Comparison of ENCODE assay signal across 24 cellular contexts in genomic region chrX:15475486-15475885, GRCh38. TPM values are rescaled to one million over a fixed set of nuclear protein-coding genes. Genes with fewer than 3 reads are reported as not detected.
DNase-seq lines count a peak whose midpoint lies in the region; FAIRE-seq and TF ChIP-seq lines count a peak whose summit lies in the region.
"Had no signal": no experiment of that assay in that cellular context is flagged by ENCODE, and none has a peak within 500 bp of the region (broad histone marks: within the 10 kb centered on the region; RNA-seq: fewer than 3 reads in every experiment).

No MANE protein-coding gene starts in this region.

- H3K9me1 ChIP-seq in endothelial cell of umbilical vein (replicated peaks; ENCODE audit: control insufficient read depth, extremely low read depth, insufficient read depth, low read length): no peaks in the 10 kb centered on the region

- H3K9me2 ChIP-seq in OCI-LY7 (ENCODE audit: insufficient read depth, low read length): no peaks in the 10 kb centered on the region

- BruUV-seq in endothelial cell of umbilical vein (replicated peaks; lab: Mats Ljungman, UMichigan) (TSS peak; percentile 96), OCI-LY7 (replicated peaks; lab: Mats Ljungman, UMichigan) (no TSS peak)

- H3K4me3 ChIP-seq in OCI-LY3 (ENCODE audit: low read length) (no peak overlapping the region), endothelial cell of umbilical vein (replicated peaks in 1 of 3; ENCODE audit: insufficient read depth in 1 of 3, low read depth in 1 of 3, low read length in 3 of 3) (no peak overlapping the region), OCI-LY7 (ENCODE audit: low read depth, low read length, poor library complexity, severe bottlenecking) (no peak overlapping the region)
- H3K4me3 ChIP-seq: prostate gland, SJCRH30 had no signal

- no peaks in the 10 kb centered on the region for H3K27me3 ChIP-seq in OCI-LY3 (ENCODE audit: low read depth, low read length)
- no peaks in the 10 kb centered on the region for H3K27me3 ChIP-seq in endothelial cell of umbilical vein (ENCODE audit: control insufficient read depth in 2 of 2, insufficient read depth in 2 of 2, low read length in 2 of 2)
- H3K27me3 ChIP-seq: SJCRH30 had no signal

- H3K4me2 ChIP-seq in OCI-LY3 (ENCODE audit: low read length) (0 out of 2 replicates have a peak overlapping the region, but pooled peaks have one; percentile 14), endothelial cell of umbilical vein (ENCODE audit: insufficient read depth, low read length) (peak overlapping the region; percentile 42), OCI-LY7 (ENCODE audit: low read length) (no peak overlapping the region)
- H3K4me2 ChIP-seq: KMS-11 had no signal

- TF ChIP-seq CTCF in OCI-LY3 (IDR thresholded peaks at IDR 0.05; ENCODE audit: low read depth, low read length) (no peak), endothelial cell of umbilical vein (IDR thresholded peaks at IDR 0.05; ENCODE audit: extremely low read depth in 1 of 2, insufficient read depth in 1 of 2, low read depth in 1 of 2, low read length in 2 of 2) (no peak), progenitor cell of endocrine pancreas (IDR thresholded peaks at IDR 0.05; ENCODE audit: unreplicated experiment) (no peak), OCI-LY7 (conservative IDR thresholded peaks at IDR 0.05; ENCODE audit: low read length) (no peak), chondrocyte (IDR thresholded peaks at IDR 0.05) (no peak)

- dilution Hi-C loops in endothelial cell of umbilical vein (cut with MboI; ENCODE audit: extremely low pct_ligation_motif_present, low sequenced_read_pairs): no loop called here

- H3K27ac Mint-ChIP-seq in progenitor cell of endocrine pancreas: peak overlapping the region; percentile 16
- no peak overlapping the region for H3K27ac Mint-ChIP-seq in chondrocyte (ENCODE audit: unreplicated experiment)
- H3K27ac Mint-ChIP-seq: mesothelial cell of epicardium, nephron progenitor cell, T-helper 17 cell had no signal

- H3K36me3 Mint-ChIP-seq in progenitor cell of endocrine pancreas (ENCODE audit: insufficient read depth): peaks cover 7% of the 10 kb centered on the region
- H3K36me3 Mint-ChIP-seq in chondrocyte (ENCODE audit: low read depth): peaks cover 10% of the 10 kb centered on the region

- H3K36me3 ChIP-seq in OCI-LY3 (replicated peaks; ENCODE audit: low read depth, low read length): no peaks in the 10 kb centered on the region
- peaks cover 0 to 5% of the 10 kb centered on the region in 2 experiments for H3K36me3 ChIP-seq in endothelial cell of umbilical vein (ENCODE audit: control insufficient read depth in 2 of 2, extremely low read depth in 1 of 2, insufficient read depth in 2 of 2, low read length in 2 of 2)
- no peaks in the 10 kb centered on the region for H3K36me3 ChIP-seq in OCI-LY7 (ENCODE audit: insufficient read depth, low read length)
- H3K36me3 ChIP-seq: prostate gland, SJCRH30 had no signal

- CTCF ChIA-PET in endothelial cell of umbilical vein (lab: Charles Lee) (no interaction called here), OCI-LY7 (lab: Charles Lee; ENCODE audit: unreplicated experiment) (no interaction called here)

- POLR2A ChIA-PET in endothelial cell of umbilical vein (lab: Charles Lee): no interaction called here
- POLR2A ChIA-PET in OCI-LY7 (lab: Charles Lee): interaction anchor here (0.5 to 0.8 kb wide), 2 partner anchors 96 to 314 kb away, joined by 3 to 4 read pairs; no protein-coding TSS in a partner anchor

- H3K9me3 Mint-ChIP-seq in progenitor cell of endocrine pancreas (ENCODE audit: low read depth) (peaks cover 5% of the 10 kb centered on the region), chondrocyte (ENCODE audit: low read depth) (no peaks in the 10 kb centered on the region)
- H3K9me3 Mint-ChIP-seq: central memory CD8-positive, alpha-beta T cell had no signal

- no peaks in the 10 kb centered on the region for H3K27me3 Mint-ChIP-seq in progenitor cell of endocrine pancreas
- H3K27me3 Mint-ChIP-seq in chondrocyte (ENCODE audit: low read depth): no peaks in the 10 kb centered on the region
- H3K27me3 Mint-ChIP-seq: T-helper 17 cell had no signal

- DNase-seq in GM18507 (ENCODE audit: extremely low spot score, insufficient read length, low read depth): no peak
- peak; percentile 41 for DNase-seq in endothelial cell of umbilical vein (ENCODE audit: low read depth, low spot score)
- DNase-seq in progenitor cell of endocrine pancreas (ENCODE audit: low spot score, unreplicated experiment): no peak
- no peak for DNase-seq in OCI-LY7 (ENCODE audit: low spot score)
- DNase-seq in activated CD4-positive, alpha-beta T cell treated with anti-CD3 and anti-CD28 coated beads for 48 hours: no peak
- no peak for DNase-seq in chondrocyte (ENCODE audit: low spot score)
- no peak for DNase-seq in NCI-H1436 (lab: John Stamatoyannopoulos, UW)
- DNase-seq: activated CD4-positive, alpha-beta T cell treated with anti-CD3 and anti-CD28 coated beads, Interleukin-2, amount 50 U/mL, for 48 hours; activated gamma-delta T cell treated with Interleukin-2 at 50 U/mL for 16 hours; amygdala; hippocampal formation; NCI-H1048; NCI-H2081 treated with DMSO at 0.1 percent for 48 hours; NCI-H510A treated with DMSO at 0.1 percent for 48 hours; nephron progenitor cell; SJCRH30; stimulated activated CD4-positive, alpha-beta T cell treated with anti-CD3 and anti-CD28 coated beads, Interleukin-4, amount 100 ng/mL, for 4 hours; T-helper 17 cell had no signal

- H2AFZ ChIP-seq in OCI-LY3 (ENCODE audit: low read depth, low read length) (no peak overlapping the region), endothelial cell of umbilical vein (ENCODE audit: low read depth, low read length) (no peak overlapping the region), OCI-LY7 (ENCODE audit: low read length) (no peak overlapping the region)

- no peaks in the 10 kb centered on the region for H3K9me3 ChIP-seq in OCI-LY3 (ENCODE audit: insufficient read depth, low read length)
- H3K9me3 ChIP-seq in endothelial cell of umbilical vein (replicated peaks; ENCODE audit: control insufficient read depth, insufficient read depth, low read length): no peaks in the 10 kb centered on the region
- no peaks in the 10 kb centered on the region for H3K9me3 ChIP-seq in OCI-LY7 (ENCODE audit: low read length)
- H3K9me3 ChIP-seq: prostate gland, SJCRH30 had no signal

- no peak overlapping the region for H3K4me3 Mint-ChIP-seq in progenitor cell of endocrine pancreas (ENCODE audit: low read depth)
- no peak overlapping the region for H3K4me3 Mint-ChIP-seq in chondrocyte (ENCODE audit: unreplicated experiment)
- H3K4me3 Mint-ChIP-seq: central memory CD8-positive, alpha-beta T cell; mesothelial cell of epicardium; nephron progenitor cell; T-helper 17 cell had no signal

- intact Hi-C loops in endothelial cell of umbilical vein (cut with micrococcal nuclease) (no loop called here), OCI-LY7 (cut with micrococcal nuclease; ENCODE audit: unreplicated experiment) (no loop called here)

- no peak overlapping the region for H3K9ac ChIP-seq in OCI-LY3 (ENCODE audit: low read length)
- peak overlapping the region; percentile 48 for H3K9ac ChIP-seq in endothelial cell of umbilical vein (replicated peaks; ENCODE audit: extremely low read depth, insufficient read depth, low read length)
- H3K9ac ChIP-seq: KMS-11 had no signal

- H3K4me1 ChIP-seq in OCI-LY3 (ENCODE audit: low read length) (peaks cover 13% of the 10 kb centered on the region), endothelial cell of umbilical vein (ENCODE audit: control insufficient read depth, extremely low read depth, insufficient read depth, low read length) (peaks cover 19% of the 10 kb centered on the region), OCI-LY7 (ENCODE audit: insufficient read depth, low read length, poor library complexity, severe bottlenecking) (no peaks in the 10 kb centered on the region)
- H3K4me1 ChIP-seq: prostate gland had no signal

- H3K79me2 ChIP-seq in OCI-LY3 (ENCODE audit: low read length): no peaks in the 10 kb centered on the region
- H3K79me2 ChIP-seq in endothelial cell of umbilical vein (ENCODE audit: control insufficient read depth, insufficient read depth, low read length): peaks cover 29% of the 10 kb centered on the region
- H3K79me2 ChIP-seq in OCI-LY7 (ENCODE audit: insufficient read depth, low read depth, low read length): no peaks in the 10 kb centered on the region

- H3K27ac ChIP-seq in OCI-LY3 (ENCODE audit: low read length) (no peak overlapping the region), endothelial cell of umbilical vein (ENCODE audit: insufficient read depth, low read depth, low read length) (peak overlapping the region; percentile 76), OCI-LY7 (ENCODE audit: low read depth, low read length, poor library complexity, severe bottlenecking) (no peak overlapping the region)
- H3K27ac ChIP-seq: KMS-11, prostate gland, SJCRH30, VCaP had no signal

- no peak for TF ChIP-seq POLR2A in endothelial cell of umbilical vein (IDR thresholded peaks at IDR 0.05; ENCODE audit: low read depth, low read length)

- FAIRE-seq in GM18507 (lab: Jason Lieb, UNC) (peak; percentile 60), endothelial cell of umbilical vein (lab: Jason Lieb, UNC) (peak; percentile 61)

- H3K4me1 Mint-ChIP-seq in progenitor cell of endocrine pancreas (ENCODE audit: low read depth): peaks cover 7% of the 10 kb centered on the region
- peaks cover 5% of the 10 kb centered on the region for H3K4me1 Mint-ChIP-seq in chondrocyte (ENCODE audit: low read depth)
- H3K4me1 Mint-ChIP-seq: central memory CD8-positive, alpha-beta T cell; mesothelial cell of epicardium; T-helper 17 cell had no signal

- H4K20me1 ChIP-seq in OCI-LY3 (ENCODE audit: insufficient read depth, low read length) (no peaks in the 10 kb centered on the region), endothelial cell of umbilical vein (replicated peaks; ENCODE audit: control insufficient read depth, extremely low read depth, insufficient read depth, low read length) (no peaks in the 10 kb centered on the region), OCI-LY7 (ENCODE audit: insufficient read depth, low read length) (no peaks in the 10 kb centered on the region)

RNA-seq across cellular contexts. Expression of gene PIR, which starts 17.6 kb away (rescaled TPM):
- total RNA-seq in endothelial cell of umbilical vein (92.1 and 108 TPM in 2 replicates), progenitor cell of endocrine pancreas (14.9 and 17.0 TPM in 2 replicates), OCI-LY7 (2022) (3.1 and 3.5 TPM in 2 replicates), chondrocyte (13.3 to 37.5 TPM (median 13.4 TPM) in 3 replicates)
- 58.4 and 89.0 TPM in 2 replicates for polyA plus RNA-seq in endothelial cell of umbilical vein
- polyA plus RNA-seq in endothelial cell of umbilical vein (2011; cell fraction: cytosol; rRNA removed): 131 and 140 TPM in 2 replicates
- polyA plus RNA-seq in endothelial cell of umbilical vein (2011; cell fraction: nucleus; rRNA removed): 75.9 and 82.5 TPM in 2 replicates
- 99.2 and 136 TPM in 2 replicates for polyA plus RNA-seq in endothelial cell of umbilical vein (2012)
- 36.8 and 41.6 TPM in 2 replicates for polyA minus RNA-seq in endothelial cell of umbilical vein
- polyA minus RNA-seq in endothelial cell of umbilical vein (2011; cell fraction: cytosol; rRNA and poly(A)+ RNA removed): 25.0 TPM
- polyA minus RNA-seq in endothelial cell of umbilical vein (2011; cell fraction: nucleus; rRNA and poly(A)+ RNA removed): 49.7 and 51.0 TPM in 2 replicates
- 0.51 and 1.9 TPM in 2 replicates for total RNA-seq in OCI-LY7 (2014; rRNA removed; shearing (Covaris generic))
- total RNA-seq: T-helper 17 cell had no signal

RNA-seq across cellular contexts. Expression of gene BMX, which starts 25.1 kb away (rescaled TPM):
- 86.0 and 105 TPM in 2 replicates for total RNA-seq in endothelial cell of umbilical vein
- 42.9 and 49.8 TPM in 2 replicates for polyA plus RNA-seq in endothelial cell of umbilical vein
- polyA plus RNA-seq in endothelial cell of umbilical vein (2011; cell fraction: cytosol; rRNA removed): 69.4 and 80.4 TPM in 2 replicates
- 70.4 and 78.7 TPM in 2 replicates for polyA plus RNA-seq in endothelial cell of umbilical vein (2011; cell fraction: nucleus; rRNA removed)
- 85.8 and 108 TPM in 2 replicates for polyA plus RNA-seq in endothelial cell of umbilical vein (2012)
- 37.7 and 47.6 TPM in 2 replicates for polyA minus RNA-seq in endothelial cell of umbilical vein
- not detected for polyA minus RNA-seq in endothelial cell of umbilical vein (2011; cell fraction: cytosol; rRNA and poly(A)+ RNA removed)
- 26.6 and 31.4 TPM in 2 replicates for polyA minus RNA-seq in endothelial cell of umbilical vein (2011; cell fraction: nucleus; rRNA and poly(A)+ RNA removed)
- not detected in 2 replicates for total RNA-seq in progenitor cell of endocrine pancreas
- total RNA-seq in OCI-LY7 (2014; rRNA removed; shearing (Covaris generic)): not detected in 2 replicates
- total RNA-seq in OCI-LY7 (2022): not detected in 2 replicates
- not detected in 3 replicates for total RNA-seq in chondrocyte
- total RNA-seq: mesothelial cell of epicardium, T-helper 17 cell had no signal

Comparison
In these comparisons a context has a peak if more than half of its experiments do, and no peak if none do; other contexts are left out.
1. RNA of gene BMX, which starts 25.1 kb away (total RNA-seq): 86.0 to 105 TPM in endothelial cell of umbilical vein; not detected in progenitor cell of endocrine pancreas, not detected in OCI-LY7 and not detected in chondrocyte; every median in the first group is over 10 times any median in the second.